Comparison of ENCODE assay signal across 22 cellular contexts in genomic region chr6:135876048-135876447, GRCh38. TPM values are rescaled to one million over a fixed set of nuclear protein-coding genes. Genes with fewer than 3 reads are reported as not detected.
DNase-seq lines count a peak whose midpoint lies in the region; ATAC-seq and TF ChIP-seq lines count a peak whose summit lies in the region.
"Had no signal": no experiment of that assay in that cellular context is flagged by ENCODE, and none has a peak within 500 bp of the region (broad histone marks: within the 10 kb centered on the region; RNA-seq: fewer than 3 reads in every experiment).

No MANE protein-coding gene starts in this region.

- H2BK5ac ChIP-seq in neuronal stem cell (ENCODE audit: low read length) = no peak overlapping the region

- H2BK15ac ChIP-seq in neuronal stem cell (ENCODE audit: low read length) = no peak overlapping the region

- H2BK120ac ChIP-seq in neuronal stem cell (ENCODE audit: low read depth, low read length) = no peak overlapping the region

- H3K4me2 ChIP-seq in BLaER1 = 0 out of 2 replicates have a peak overlapping the region, but pooled peaks have one; percentile 19
- H3K4me2 ChIP-seq in neuronal stem cell (ENCODE audit: insufficient read depth, low read length, poor library complexity, severe bottlenecking) = no peak overlapping the region

- H4K8ac ChIP-seq in neuronal stem cell (ENCODE audit: low read depth, low read length) = no peak overlapping the region

- H3K4me3 ChIP-seq in BLaER1 (no peak overlapping the region), neuronal stem cell (ENCODE audit: low read length in 2 of 2) (no peak overlapping the region), stomach (no peak overlapping the region)
- H3K4me3 ChIP-seq: colonic mucosa, heart left ventricle, left lung had no signal

- no peak overlapping the region for H2AFZ ChIP-seq in neuronal stem cell (ENCODE audit: low read length)

- H2BK12ac ChIP-seq in neuronal stem cell (ENCODE audit: low read length) = no peak overlapping the region

- H3K9me3 ChIP-seq in BLaER1 = no peaks in the 10 kb centered on the region
- no peaks in the 10 kb centered on the region for H3K9me3 ChIP-seq in neuronal stem cell (replicated peaks in 1 of 2; ENCODE audit: control insufficient read depth in 2 of 2, insufficient read depth in 1 of 2, low read depth in 1 of 2, low read length in 2 of 2)
- no peaks in the 10 kb centered on the region for H3K9me3 ChIP-seq in stomach
- H3K9me3 ChIP-seq: colonic mucosa, heart left ventricle, left lung had no signal

- H3K27me3 Mint-ChIP-seq in activated CD4-positive, alpha-beta T cell treated with anti-CD3 and anti-CD28 coated beads for 36 hours = no peaks in the 10 kb centered on the region
- no peaks in the 10 kb centered on the region for H3K27me3 Mint-ChIP-seq in activated CD4-positive, alpha-beta T cell treated with anti-CD3 and anti-CD28 coated beads, Interleukin-2, amount 10 ng/mL, durations not matched to agents 7 days and 5 days
- H3K27me3 Mint-ChIP-seq in activated naive CD8-positive, alpha-beta T cell treated with anti-CD3 and anti-CD28 coated beads for 36 hours = no peaks in the 10 kb centered on the region
- H3K27me3 Mint-ChIP-seq: activated CD4-positive, alpha-beta memory T cell treated with anti-CD3 and anti-CD28 coated beads, Interleukin-2, amount 10 ng/mL, durations not matched to agents 7 days and 5 days; type B pancreatic cell had no signal

- H3K18ac ChIP-seq in neuronal stem cell (ENCODE audit: low read length) = peak overlapping the region; percentile 48

- CTCF ChIA-PET in activated CD4-positive, alpha-beta T cell treated with anti-CD3 and anti-CD28 coated beads for 36 hours (lab: Charles Lee) = interaction anchor here (0.9 to 1.4 kb wide), 3 partner anchors 20 to 93 kb away, joined by 3 to 4 read pairs (median 3); no protein-coding TSS in a partner anchor
- CTCF ChIA-PET in activated CD4-positive, alpha-beta T cell treated with anti-CD3 and anti-CD28 coated beads, Interleukin-2, amount 10 ng/mL, durations not matched to agents 7 days and 5 days (lab: Charles Lee) = no interaction called here

- no peaks in the 10 kb centered on the region for H3K79me1 ChIP-seq in neuronal stem cell (ENCODE audit: low read depth, low read length)

- H3K14ac ChIP-seq in neuronal stem cell (ENCODE audit: low read length) = no peak overlapping the region

- H3K23ac ChIP-seq in neuronal stem cell (ENCODE audit: low read depth, low read length, poor library complexity) = no peak overlapping the region

- H3K4me1 Mint-ChIP-seq in activated CD4-positive, alpha-beta T cell treated with anti-CD3 and anti-CD28 coated beads for 36 hours = peaks cover 41% of the 10 kb centered on the region
- peaks cover 37% of the 10 kb centered on the region for H3K4me1 Mint-ChIP-seq in activated CD4-positive, alpha-beta T cell treated with anti-CD3 and anti-CD28 coated beads, Interleukin-2, amount 10 ng/mL, durations not matched to agents 7 days and 5 days
- peaks cover 42% of the 10 kb centered on the region for H3K4me1 Mint-ChIP-seq in activated naive CD8-positive, alpha-beta T cell treated with anti-CD3 and anti-CD28 coated beads for 36 hours

- H3K27me3 ChIP-seq in BLaER1 (no peaks in the 10 kb centered on the region), neuronal stem cell (ENCODE audit: control insufficient read depth in 3 of 3, insufficient read depth in 3 of 3, low read depth in 1 of 3, low read length in 3 of 3) (no peaks in the 10 kb centered on the region), stomach (no peaks in the 10 kb centered on the region)
- H3K27me3 ChIP-seq: colonic mucosa, heart left ventricle, left lung had no signal

- no peaks in the 10 kb centered on the region for H4K20me1 ChIP-seq in BLaER1

- no peak overlapping the region for H3K4ac ChIP-seq in neuronal stem cell (ENCODE audit: low read length)

- no peak overlapping the region for H2AK5ac ChIP-seq in neuronal stem cell (ENCODE audit: low read depth, low read length)

- H3K27ac ChIP-seq in BLaER1 (no peak overlapping the region), neuronal stem cell (replicated peaks; ENCODE audit: low read length) (no peak overlapping the region), stomach (no peak overlapping the region)
- H3K27ac ChIP-seq: colonic mucosa, left lung, VCaP had no signal

- H3K36me3 ChIP-seq in BLaER1 (no peaks in the 10 kb centered on the region), neuronal stem cell (replicated peaks in 1 of 2; ENCODE audit: control insufficient read depth in 2 of 2, insufficient read depth in 2 of 2, low read length in 2 of 2) (no peaks in the 10 kb centered on the region), stomach (no peaks in the 10 kb centered on the region)
- H3K36me3 ChIP-seq: colonic mucosa, heart left ventricle, left lung had no signal

- no peaks in the 10 kb centered on the region for H3K36me3 Mint-ChIP-seq in activated CD4-positive, alpha-beta T cell treated with anti-CD3 and anti-CD28 coated beads for 36 hours (ENCODE audit: low read depth)
- H3K36me3 Mint-ChIP-seq in activated CD4-positive, alpha-beta T cell treated with anti-CD3 and anti-CD28 coated beads, Interleukin-2, amount 10 ng/mL, durations not matched to agents 7 days and 5 days (ENCODE audit: low read depth) = no peaks in the 10 kb centered on the region
- H3K36me3 Mint-ChIP-seq in activated naive CD8-positive, alpha-beta T cell treated with anti-CD3 and anti-CD28 coated beads for 36 hours = peaks cover 3% of the 10 kb centered on the region
- H3K36me3 Mint-ChIP-seq: stimulated activated effector memory CD8-positive, alpha-beta T cell treated with anti-CD3 and anti-CD28 coated beads, Interleukin-12 subunit alpha, Interleukin-12 subunit beta, amount 100 ng/mL, for 72 hours; type B pancreatic cell had no signal

- no peak overlapping the region for H4K91ac ChIP-seq in neuronal stem cell (ENCODE audit: low read depth, low read length, poor library complexity)

- TF ChIP-seq POLR2A in stomach (IDR thresholded peaks at IDR 0.05) = no peak

- DNase-seq in activated CD4-positive, alpha-beta T cell treated with anti-CD3 and anti-CD28 coated beads for 36 hours = peak; percentile 23
- DNase-seq in activated CD4-positive, alpha-beta T cell treated with anti-CD3 and anti-CD28 coated beads, Interleukin-2, amount 10 ng/mL, durations not matched to agents 7 days and 5 days = no peak
- peak; percentile 6 for DNase-seq in activated naive CD8-positive, alpha-beta T cell treated with anti-CD3 and anti-CD28 coated beads for 36 hours
- no peak for DNase-seq in neuronal stem cell (ENCODE audit: low spot score)
- DNase-seq in stomach = no peak
- no peak for DNase-seq in KG1 (lab: John Stamatoyannopoulos, UW)
- DNase-seq: activated CD4-positive, alpha-beta memory T cell treated with anti-CD3 and anti-CD28 coated beads, Interleukin-2, amount 10 ng/mL, durations not matched to agents 7 days and 5 days; activated T-cell treated with anti-CD3 and anti-CD28 coated beads, Interleukin-2, amount 50 U/mL, for 4 hours; colonic mucosa; NCI-H1105; NCI-H2081; occipital lobe; PC-3; SIG-M5 had no signal

- TF ChIP-seq EP300 in stomach (IDR thresholded peaks at IDR 0.05) = no peak

- no peak overlapping the region for H3K9ac ChIP-seq in BLaER1
- H3K9ac ChIP-seq in neuronal stem cell (ENCODE audit: low read depth, low read length, poor library complexity) = no peak overlapping the region

- no peak overlapping the region for H3K4me3 Mint-ChIP-seq in activated CD4-positive, alpha-beta T cell treated with anti-CD3 and anti-CD28 coated beads for 36 hours
- no peak overlapping the region for H3K4me3 Mint-ChIP-seq in activated CD4-positive, alpha-beta T cell treated with anti-CD3 and anti-CD28 coated beads, Interleukin-2, amount 10 ng/mL, durations not matched to agents 7 days and 5 days
- no peak overlapping the region for H3K4me3 Mint-ChIP-seq in activated naive CD8-positive, alpha-beta T cell treated with anti-CD3 and anti-CD28 coated beads for 36 hours
- H3K4me3 Mint-ChIP-seq: activated CD4-positive, alpha-beta memory T cell treated with anti-CD3 and anti-CD28 coated beads, Interleukin-2, amount 10 ng/mL, durations not matched to agents 7 days and 5 days; activated T-cell treated with anti-CD3 and anti-CD28 coated beads, Interleukin-2, amount 50 U/mL, for 4 hours; stimulated activated effector memory CD8-positive, alpha-beta T cell treated with anti-CD3 and anti-CD28 coated beads, Interleukin-12 subunit alpha, Interleukin-12 subunit beta, amount 100 ng/mL, for 72 hours; type B pancreatic cell had no signal

- POLR2A ChIA-PET in activated CD4-positive, alpha-beta T cell treated with anti-CD3 and anti-CD28 coated beads for 36 hours (lab: Charles Lee) = no interaction called here
- POLR2A ChIA-PET in activated CD4-positive, alpha-beta T cell treated with anti-CD3 and anti-CD28 coated beads, Interleukin-2, amount 10 ng/mL, durations not matched to agents 7 days and 5 days (lab: Charles Lee) = no interaction called here

- H3K27ac Mint-ChIP-seq in activated CD4-positive, alpha-beta T cell treated with anti-CD3 and anti-CD28 coated beads for 36 hours = peak overlapping the region; percentile 24
- no peak overlapping the region for H3K27ac Mint-ChIP-seq in activated CD4-positive, alpha-beta T cell treated with anti-CD3 and anti-CD28 coated beads, Interleukin-2, amount 10 ng/mL, durations not matched to agents 7 days and 5 days
- H3K27ac Mint-ChIP-seq in activated naive CD8-positive, alpha-beta T cell treated with anti-CD3 and anti-CD28 coated beads for 36 hours = no peak overlapping the region
- H3K27ac Mint-ChIP-seq: activated CD4-positive, alpha-beta memory T cell treated with anti-CD3 and anti-CD28 coated beads, Interleukin-2, amount 10 ng/mL, durations not matched to agents 7 days and 5 days; stimulated activated effector memory CD8-positive, alpha-beta T cell treated with anti-CD3 and anti-CD28 coated beads, Interleukin-12 subunit alpha, Interleukin-12 subunit beta, amount 100 ng/mL, for 72 hours; type B pancreatic cell had no signal

- H3K4me1 ChIP-seq in BLaER1 = peaks cover 24% of the 10 kb centered on the region
- H3K4me1 ChIP-seq in neuronal stem cell (ENCODE audit: control insufficient read depth in 2 of 2, insufficient read depth in 1 of 2, low read depth in 1 of 2, low read length in 2 of 2) = no peaks in the 10 kb centered on the region
- peaks cover 0 to 17% (median 0%) of the 10 kb centered on the region in 4 donors for H3K4me1 ChIP-seq in stomach
- H3K4me1 ChIP-seq: colonic mucosa had no signal

- no peaks in the 10 kb centered on the region for H3K9me3 Mint-ChIP-seq in activated CD4-positive, alpha-beta T cell treated with anti-CD3 and anti-CD28 coated beads for 36 hours (ENCODE audit: low read depth)
- H3K9me3 Mint-ChIP-seq in activated CD4-positive, alpha-beta T cell treated with anti-CD3 and anti-CD28 coated beads, Interleukin-2, amount 10 ng/mL, durations not matched to agents 7 days and 5 days = no peaks in the 10 kb centered on the region
- H3K9me3 Mint-ChIP-seq in activated naive CD8-positive, alpha-beta T cell treated with anti-CD3 and anti-CD28 coated beads for 36 hours = peaks cover 3% of the 10 kb centered on the region
- H3K9me3 Mint-ChIP-seq: activated CD4-positive, alpha-beta memory T cell treated with anti-CD3 and anti-CD28 coated beads, Interleukin-2, amount 10 ng/mL, durations not matched to agents 7 days and 5 days; activated T-cell treated with anti-CD3 and anti-CD28 coated beads, Interleukin-2, amount 50 U/mL, for 4 hours; stimulated activated effector memory CD8-positive, alpha-beta T cell treated with anti-CD3 and anti-CD28 coated beads, Interleukin-12 subunit alpha, Interleukin-12 subunit beta, amount 100 ng/mL, for 72 hours; type B pancreatic cell had no signal

- TF ChIP-seq CTCF in stomach (IDR thresholded peaks at IDR 0.05) = no peak

- intact Hi-C loops in activated CD4-positive, alpha-beta T cell treated with anti-CD3 and anti-CD28 coated beads for 36 hours (cut with DNase I, micrococcal nuclease) = no loop called here
- intact Hi-C loops in stomach (cut with DNase I; ENCODE audit: low total_unique reads) = no loop called here

- WGBS in neuronal stem cell (ENCODE audit: extremely low coverage in 2 of 2, insufficient read length in 2 of 2, insufficient replicate concordance in 1 of 2), 2 donors = no CpG with 5 or more reads among the region's 4 CpGs
- 88 to 94% (median 90%) methylated on average over 4 of the region's 4 CpGs for WGBS in stomach, 5 donors

- no peak for ATAC-seq in activated CD4-positive, alpha-beta T cell treated with anti-CD3 and anti-CD28 coated beads for 36 hours
- ATAC-seq in GM21737 (IDR thresholded peaks at IDR 0.05; ENCODE audit: unreplicated experiment) = no peak
- ATAC-seq: activated T-cell treated with anti-CD3 and anti-CD28 coated beads, Interleukin-2, amount 50 U/mL, for 4 hours; heart left ventricle; left lung; PC-3; sciatic nerve; stimulated activated effector memory CD8-positive, alpha-beta T cell treated with anti-CD3 and anti-CD28 coated beads, Interleukin-12 subunit alpha, Interleukin-12 subunit beta, amount 100 ng/mL, for 72 hours had no signal

RNA-seq across cellular contexts. Expression of gene PDE7B, which starts 24.5 kb away (rescaled TPM):
- total RNA-seq in activated CD4-positive, alpha-beta T cell treated with anti-CD3 and anti-CD28 coated beads for 36 hours = 1 to 10 TPM in 1 of 2 experiments, under 1 TPM in 1; 0.73 to 1.1 TPM
- 1 to 10 TPM in 1 of 2 experiments, under 1 TPM in 1; 0.57 to 1.2 TPM for total RNA-seq in activated CD4-positive, alpha-beta T cell treated with anti-CD3 and anti-CD28 coated beads, Interleukin-2, amount 10 ng/mL, durations not matched to agents 7 days and 5 days
- under 1 TPM; 0.50 to 0.54 TPM for total RNA-seq in activated naive CD8-positive, alpha-beta T cell treated with anti-CD3 and anti-CD28 coated beads for 36 hours
- polyA plus RNA-seq in neuronal stem cell (2013, experiment 1 of 2) = 0.14 TPM
- 0.11 TPM for polyA plus RNA-seq in neuronal stem cell (2013, experiment 2 of 2)
- total RNA-seq in stomach = 10 to 100 TPM in 3 of 5 donors, 1 to 10 TPM in 1, under 1 TPM in 1; 0.29 to 73.2 (median 10.3) TPM
- 1 to 10 TPM in 2 of 3 donors, under 1 TPM in 1; 0.70 to 5.0 (median 2.2) TPM for polyA plus RNA-seq in stomach
- total RNA-seq: PC-3 had no signal

Comparison
In these comparisons a context has a peak if more than half of its experiments do, and no peak if none do; other contexts are left out.
1. DNase-seq: peak in activated CD4-positive, alpha-beta T cell treated with anti-CD3 and anti-CD28 coated beads for 36 hours (single experiment) and activated naive CD8-positive, alpha-beta T cell treated with anti-CD3 and anti-CD28 coated beads for 36 hours (single experiment); none in activated CD4-positive, alpha-beta T cell treated with anti-CD3 and anti-CD28 coated beads, Interleukin-2, amount 10 ng/mL, durations not matched to agents 7 days and 5 days (single experiment), neuronal stem cell (single experiment), stomach (single experiment) and KG1 (single experiment).